Comparison of ENCODE assay signal across 33 cellular contexts in the genomic region with DNA sequence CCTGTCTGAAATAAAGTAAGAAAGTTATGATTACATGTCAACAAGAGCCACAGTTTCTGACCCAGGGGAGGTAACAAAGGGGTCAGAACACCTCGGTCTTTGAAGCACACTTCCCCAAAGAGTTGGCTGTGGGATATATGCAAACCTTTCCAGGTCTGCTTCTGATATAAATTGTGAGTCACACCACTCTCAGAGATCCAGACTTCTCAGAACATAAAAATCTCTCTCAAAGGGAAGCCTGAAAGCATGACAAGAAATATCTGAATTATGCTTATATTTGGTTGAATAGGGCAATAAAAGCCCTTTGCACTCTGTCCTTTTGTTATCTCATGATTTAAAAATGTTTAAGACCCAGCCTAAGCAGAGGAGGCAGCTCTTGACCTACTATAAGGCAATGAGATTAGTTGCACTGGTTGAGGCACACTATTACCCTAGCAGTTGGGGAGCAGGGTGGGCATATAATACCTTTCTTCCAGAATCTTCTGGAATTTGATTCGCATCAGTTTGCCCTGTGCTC. TPM values are rescaled to one million over a fixed set of nuclear protein-coding genes. Genes with fewer than 3 reads are reported as not detected.
DNase-seq lines count a peak whose midpoint lies in the region; ATAC-seq and TF ChIP-seq lines count a peak whose summit lies in the region.
"Had no signal": no experiment of that assay in that cellular context is flagged by ENCODE, and none has a peak within 500 bp of the region (broad histone marks: within the 10 kb centered on the region; RNA-seq: fewer than 3 reads in every experiment).

No MANE protein-coding gene starts in this region.

- no peak overlapping the region for H3K4me3 ChIP-seq in astrocyte of the spinal cord (ENCODE audit: low read depth, low read length)
- H3K4me3 ChIP-seq: body of pancreas, gastrocnemius medialis, HAP-1, lung, pancreas, SJSA1, suprapubic skin had no signal

- in situ Hi-C loops in astrocyte of the spinal cord (cut with HindIII; ENCODE audit: low sequenced_read_pairs): no loop called here

- peak; percentile 14 for DNase-seq in AG20443 (ENCODE audit: low spot score)
- DNase-seq in HT1080 (ENCODE audit: low read depth): peak; percentile 39
- DNase-seq in astrocyte of the spinal cord (ENCODE audit: low read depth, low spot score): peak; percentile 47
- DNase-seq in left colon: no peak
- DNase-seq in NCI-H446 treated with DMSO at 0.1 percent for 48 hours (lab: John Stamatoyannopoulos, UW): no peak
- no peak for DNase-seq in amniotic stem cell (lab: John Stamatoyannopoulos, UW)
- DNase-seq in activated CD4-positive, alpha-beta T cell treated with anti-CD3 and anti-CD28 coated beads for 48 hours: no peak
- DNase-seq: 8988T; activated B cell treated with CpG ODN at 0.5 μM for 24 hours; activated CD4-positive, alpha-beta T cell treated with anti-CD3 and anti-CD28 coated beads, Interleukin-2, amount 50 U/mL, for 1 hour; activated gamma-delta T cell; activated naive CD8-positive, alpha-beta T cell treated with anti-CD3 and anti-CD28 coated beads, Interleukin-2, amount 10 ng/mL, durations not matched to agents 7 days and 5 days; activated T-cell treated with anti-CD3 and anti-CD28 coated beads, Interleukin-2, amount 50 U/mL, for 4 hours; body of pancreas; dermis blood vessel endothelial cell; DMS79; endodermal cell; gastrocnemius medialis; Kasumi-1; NCI-H146; NCI-H446; NCI-H82; pancreas; RPMI8226; T-helper 1 cell had no signal

- intact Hi-C loops in left colon (cut with DNase I, micrococcal nuclease): no loop called here

- peak; percentile 92 for ATAC-seq in left colon
- ATAC-seq in GM18868 (IDR thresholded peaks at IDR 0.05; ENCODE audit: unreplicated experiment): no peak
- ATAC-seq: activated T-cell treated with anti-CD3 and anti-CD28 coated beads, Interleukin-2, amount 50 U/mL, for 4 hours; body of pancreas; gastrocnemius medialis; pancreas; stimulated activated memory B cell treated with anti-CD40 and anti-IgM and Interleukin-4, amounts not matched to agents 10 μg/mL and 1 μg/mL and 100 μg/mL, for 72 hours had no signal

- no peak for TF ChIP-seq CTCF in astrocyte of the spinal cord (IDR thresholded peaks at IDR 0.05; ENCODE audit: low read depth, low read length)

RNA-seq across cellular contexts. Expression of gene MYH15, which starts 56.8 kb away (rescaled TPM):
- 7.3 and 8.2 TPM in 2 replicates for total RNA-seq in HT1080 (2014; rRNA removed; shearing (Covaris generic))
- 2.1 and 3.0 TPM in 2 replicates for polyA plus RNA-seq in HT1080 (2015; cell fraction: cytosol; rRNA removed)
- 9.6 and 13.0 TPM in 2 replicates for polyA plus RNA-seq in HT1080 (2015; cell fraction: nucleus; rRNA removed)
- under 1 TPM; 0.31 to 0.34 TPM for total RNA-seq in left colon
- total RNA-seq: body of pancreas, mucosa of gallbladder had no signal
- polyA plus RNA-seq: CD14-positive monocyte had no signal

Comparison
In these comparisons a context has a peak if more than half of its experiments do, and no peak if none do; other contexts are left out.
1. DNase-seq: peak in AG20443 (single experiment), HT1080 (single experiment) and astrocyte of the spinal cord (single experiment); none in left colon (0 of 2), NCI-H446 treated with DMSO at 0.1 percent for 48 hours (single experiment), amniotic stem cell (single experiment) and activated CD4-positive, alpha-beta T cell treated with anti-CD3 and anti-CD28 coated beads for 48 hours (single experiment).